ENCODE assay signal across 17 cellular contexts in the genomic region with DNA sequence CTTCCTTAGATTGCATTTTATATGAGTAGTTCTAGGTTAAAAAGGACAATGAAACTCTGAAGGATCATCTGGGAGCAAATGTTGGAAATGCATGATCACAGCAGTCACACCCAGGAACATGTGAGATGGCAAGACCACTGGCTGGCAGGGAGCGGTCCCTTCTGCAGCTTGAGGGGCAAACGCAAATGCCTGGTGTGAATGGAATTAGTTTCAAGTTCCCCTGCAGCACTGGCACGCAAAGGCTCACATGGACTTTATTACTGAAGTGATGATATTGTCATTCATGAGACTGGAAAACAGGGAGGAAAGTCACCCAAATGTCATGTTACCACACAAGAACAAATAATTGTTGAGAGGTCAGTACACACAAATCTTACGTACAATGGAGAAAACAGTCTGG.
"Had no signal": no experiment of that assay in that cellular context is flagged by ENCODE, and none has a peak within 500 bp of the region (broad histone marks: within the 10 kb centered on the region; RNA-seq: fewer than 3 reads in every experiment).

No MANE protein-coding gene starts in this region.

- DNase-seq: dermis blood vessel endothelial cell; effector memory CD4-positive, alpha-beta T cell; heart left ventricle; kidney; naive thymus-derived CD4-positive, alpha-beta T cell; stimulated activated CD4-positive, alpha-beta T cell treated with anti-CD3 and anti-CD28 coated beads, Interleukin-12 subunit alpha, Interleukin-12 subunit beta, amount 100 ng/mL, for 4 hours; stimulated activated CD4-positive, alpha-beta T cell treated with anti-CD3 and anti-CD28 coated beads, Interleukin-1b, Interleukin-23, amount 100 ng/mL, for 48 hours; stimulated activated CD4-positive, alpha-beta T cell treated with anti-CD3 and anti-CD28 coated beads, Interleukin-4, amount 100 ng/mL, for 1 hour; stimulated activated CD8-positive, alpha-beta memory T cell treated with anti-CD3 and anti-CD28 coated beads, Interleukin-4, amount 100 ng/mL, for 48 hours; stimulated activated naive CD4-positive, alpha-beta T cell; stimulated activated naive CD8-positive, alpha-beta T cell treated with anti-CD3 and anti-CD28 coated beads, Interleukin-15, amount 100 ng/mL, for 72 hours; thyroid gland; trophoblast cell had no signal

- ATAC-seq: gastroesophageal sphincter; heart left ventricle; left lobe of liver; naive thymus-derived CD4-positive, alpha-beta T cell; sciatic nerve; stimulated activated naive CD8-positive, alpha-beta T cell treated with anti-CD3 and anti-CD28 coated beads, Interleukin-15, amount 100 ng/mL, for 72 hours had no signal

- FAIRE-seq: endothelial cell of umbilical vein, kidney had no signal
